28 cellular contexts compared by ENCODE assay signal in the genomic region with DNA sequence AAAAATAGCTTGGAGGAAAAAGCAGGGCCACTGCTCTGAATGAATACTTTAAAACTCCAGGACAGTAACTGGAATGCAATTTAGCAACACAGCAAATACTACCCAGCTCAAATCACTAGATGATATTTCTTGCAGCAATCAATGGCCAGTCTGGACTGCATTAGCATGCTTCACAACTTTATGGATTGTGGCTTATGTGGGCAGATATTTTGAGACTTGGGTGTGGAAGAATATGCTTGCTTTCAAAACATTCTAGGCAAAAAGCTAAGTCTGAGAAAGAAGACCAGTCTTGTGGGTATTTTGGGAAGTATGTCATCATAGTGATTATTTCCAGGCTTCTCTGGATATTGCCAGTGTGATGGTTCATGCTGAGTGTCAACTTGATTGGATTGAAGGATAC. TPM values are rescaled to one million over a fixed set of nuclear protein-coding genes. Genes with fewer than 3 reads are reported as not detected.
DNase-seq lines count a peak whose midpoint lies in the region; TF ChIP-seq lines count a peak whose summit lies in the region.
"Had no signal": no experiment of that assay in that cellular context is flagged by ENCODE, and none has a peak within 500 bp of the region (broad histone marks: within the 10 kb centered on the region; RNA-seq: fewer than 3 reads in every experiment).

No MANE protein-coding gene starts in this region.

- POLR2A ChIA-PET in BJ (lab: Charles Lee), result no interaction called here

- H3K36me3 ChIP-seq in BJ (ENCODE audit: control insufficient read depth, insufficient read depth, low read length), result no peaks in the 10 kb centered on the region
- H3K36me3 ChIP-seq in adipocyte (ENCODE audit: control insufficient read depth, insufficient read depth, low read length, severe bottlenecking), result no peaks in the 10 kb centered on the region
- H3K36me3 ChIP-seq: colonic mucosa, MG63, sigmoid colon had no signal

- CTCF ChIA-PET in BJ (lab: Yijun Ruan, JAX), result interaction anchor here (2.7 kb wide), 1 partner anchor 33 kb away, joined by 11 read pairs; no protein-coding TSS in a partner anchor

- H3K9me3 ChIP-seq in adipocyte (ENCODE audit: control insufficient read depth, low read length), result no peaks in the 10 kb centered on the region
- H3K9me3 ChIP-seq: colonic mucosa, MG63, sigmoid colon had no signal

- TF ChIP-seq CTCF in BJ (IDR thresholded peaks at IDR 0.05; ENCODE audit: insufficient read depth, low read depth, low read length), result no peak
- no peak for TF ChIP-seq CTCF in fibroblast of mammary gland (conservative IDR thresholded peaks at IDR 0.05; ENCODE audit: control insufficient read depth, insufficient read depth, low read depth, low read length)

- H3K4me3 ChIP-seq in BJ (ENCODE audit: low read depth, low read length) (no peak overlapping the region), adipocyte (ENCODE audit: low read length) (peak overlapping the region; percentile 17), fibroblast of mammary gland (ENCODE audit: control insufficient read depth, low read depth, low read length) (no peak overlapping the region)
- H3K4me3 ChIP-seq: colonic mucosa, K562, MG63, sigmoid colon had no signal

- H3K27me3 ChIP-seq in BJ (ENCODE audit: control insufficient read depth, insufficient read depth, low read length) (no peaks in the 10 kb centered on the region), adipocyte (replicated peaks; ENCODE audit: control insufficient read depth, insufficient read depth, low read length) (no peaks in the 10 kb centered on the region)
- H3K27me3 ChIP-seq: colonic mucosa, MG63, sigmoid colon had no signal

- DNase-seq in BJ (ENCODE audit: low read depth) (peak; percentile 78), adipocyte (ENCODE audit: low read depth) (peak; percentile 87), fibroblast of mammary gland (ENCODE audit: low read depth) (peak; percentile 55), kidney glomerular epithelial cell (lab: John Stamatoyannopoulos, UW) (no peak), T-helper 2 cell (no peak), posterior cingulate gyrus (no peak)
- DNase-seq: activated B cell treated with CpG ODN at 0.5 μM for 24 hours; activated CD4-positive, alpha-beta T cell treated with anti-CD3 and anti-CD28 coated beads, Interleukin-2, amount 50 U/mL, for 4 hours; activated effector memory CD4-positive, alpha-beta T cell treated with Interleukin-2 at 50 U/mL for 16 hours; activated naive CD8-positive, alpha-beta T cell treated with anti-CD3 and anti-CD28 coated beads, Interleukin-2, amount 10 ng/mL, durations not matched to agents 7 days and 5 days; CD4-positive, alpha-beta memory T cell; colonic mucosa; DMS153; MG63; NCI-H1417; NCI-H2081 treated with DMSO at 0.1 percent for 48 hours; NCI-H446 treated with DMSO at 0.1 percent for 48 hours; PC-3; SHP77 treated with DMSO at 0.1 percent for 48 hours; sigmoid colon; stimulated activated CD8-positive, alpha-beta memory T cell treated with anti-CD3 and anti-CD28 coated beads, Interleukin-4, amount 100 ng/mL, for 48 hours; SW 1271 had no signal

- H3K4me1 ChIP-seq in adipocyte (ENCODE audit: control insufficient read depth, insufficient read depth, low read length), result peaks cover 53% of the 10 kb centered on the region
- H3K4me1 ChIP-seq: colonic mucosa had no signal

- peak overlapping the region; percentile 13 for H3K27ac ChIP-seq in temporal lobe (ENCODE audit: low read depth, low read length)
- H3K27ac ChIP-seq: colonic mucosa had no signal

- peak overlapping the region; percentile 13 for H3K9ac ChIP-seq in adipocyte (ENCODE audit: low read length)

- intact Hi-C loops in posterior cingulate gyrus (cut with DNase I), result no loop called here

RNA-seq across cellular contexts. Expression of gene RANBP3L, which starts 3.2 kb away (rescaled TPM):
- not detected in 2 replicates for polyA plus RNA-seq in BJ (2011; rRNA removed)
- polyA minus RNA-seq in BJ (2011; rRNA and poly(A)+ RNA removed), result not detected in 2 replicates
- 9.6 TPM for total RNA-seq in temporal lobe
- total RNA-seq: activated naive CD8-positive, alpha-beta T cell treated with anti-CD3 and anti-CD28 coated beads, Interleukin-2, amount 10 ng/mL, durations not matched to agents 7 days and 5 days; CD4-positive, alpha-beta memory T cell; G401; HT-29; K562; PC-3; progenitor cell of endocrine pancreas had no signal
- polyA plus RNA-seq: AG04450; CD4-positive, alpha-beta memory T cell had no signal

RNA-seq across cellular contexts. Expression of gene NADK2, which starts 56.8 kb away (rescaled TPM):
- polyA plus RNA-seq in BJ (2011; rRNA removed), result 7.2 and 13.5 TPM in 2 replicates
- 12.6 and 13.1 TPM in 2 replicates for polyA minus RNA-seq in BJ (2011; rRNA and poly(A)+ RNA removed)
- 68.8 TPM for total RNA-seq in temporal lobe

Comparison
In these comparisons a context has a peak if more than half of its experiments do, and no peak if none do; other contexts are left out.
1. DNase-seq: peak in BJ (single experiment), adipocyte (single experiment) and fibroblast of mammary gland (single experiment); none in kidney glomerular epithelial cell (single experiment), T-helper 2 cell (0 of 5) and posterior cingulate gyrus (0 of 10).